ENCODE assay signal across 23 cellular contexts in the genomic region with DNA sequence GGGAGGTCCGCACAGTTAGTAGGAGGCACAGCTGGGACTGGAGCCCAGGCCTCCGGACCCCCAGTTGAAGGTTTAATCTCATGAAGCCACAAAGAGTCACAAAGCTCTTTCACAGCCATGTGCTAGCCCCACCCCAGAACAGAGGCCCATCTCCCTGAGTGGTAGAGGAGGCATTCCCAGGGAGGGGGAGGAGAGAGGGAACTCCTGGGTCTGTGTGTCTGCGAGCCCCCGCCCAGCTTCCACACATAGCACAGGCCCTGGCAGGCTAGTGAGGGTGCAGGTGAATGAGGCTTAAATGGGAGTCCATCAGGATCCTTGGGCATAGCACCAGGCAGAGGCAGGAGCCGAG.
DNase-seq lines count a peak whose midpoint lies in the region; ATAC-seq and TF ChIP-seq lines count a peak whose summit lies in the region.
"Had no signal": no experiment of that assay in that cellular context is flagged by ENCODE, and none has a peak within 500 bp of the region (broad histone marks: within the 10 kb centered on the region; RNA-seq: fewer than 3 reads in every experiment).

No MANE protein-coding gene starts in this region.

- H3K9ac ChIP-seq in neuronal stem cell (ENCODE audit: low read depth, low read length, poor library complexity) = no peak overlapping the region
- H3K9ac ChIP-seq: BLaER1 had no signal

- intact Hi-C loops in cardiac septum (cut with DNase I) = no loop called here
- intact Hi-C loops in left colon (cut with DNase I, micrococcal nuclease) = no loop called here

- no peaks in the 10 kb centered on the region for H3K79me1 ChIP-seq in neuronal stem cell (ENCODE audit: low read depth, low read length)

- no peak overlapping the region for H3K14ac ChIP-seq in neuronal stem cell (ENCODE audit: low read length)

- no peak overlapping the region for H2BK12ac ChIP-seq in neuronal stem cell (ENCODE audit: low read length)

- no peak overlapping the region for H2BK5ac ChIP-seq in neuronal stem cell (ENCODE audit: low read length)

- peaks cover 20% of the 10 kb centered on the region for H3K27me3 Mint-ChIP-seq in type B pancreatic cell

- no peaks in the 10 kb centered on the region for H3K9me3 Mint-ChIP-seq in type B pancreatic cell
- H3K9me3 Mint-ChIP-seq: activated CD4-positive, alpha-beta memory T cell treated with anti-CD3 and anti-CD28 coated beads, Interleukin-2, amount 10 ng/mL, durations not matched to agents 7 days and 5 days; activated naive CD8-positive, alpha-beta T cell treated with anti-CD3 and anti-CD28 coated beads, Interleukin-2, amount 50 U/mL, for 24 hours; T-helper 1 cell treated with Interleukin-12 subunit alpha and Interleukin-12 subunit beta and Interleukin-4 antibody, amounts not matched to agents 30 μg/mL and 1 μg/mL, for 36 hours had no signal

- no peak overlapping the region for H2BK120ac ChIP-seq in neuronal stem cell (ENCODE audit: low read depth, low read length)

- H3K36me3 ChIP-seq in right atrium auricular region = no peaks in the 10 kb centered on the region
- no peaks in the 10 kb centered on the region for H3K36me3 ChIP-seq in neuronal stem cell (replicated peaks in 1 of 2; ENCODE audit: control insufficient read depth in 2 of 2, insufficient read depth in 2 of 2, low read length in 2 of 2)
- H3K36me3 ChIP-seq: BLaER1, Peyer's patch, prostate gland had no signal

- DNase-seq in right atrium auricular region (ENCODE audit: low spot score) = no peak
- no peak for DNase-seq in cardiac septum (ENCODE audit: low spot score)
- DNase-seq in neuronal stem cell (ENCODE audit: low spot score) = no peak
- peak; percentile 45 for DNase-seq in type B pancreatic cell (ENCODE audit: extremely low spot score, unreplicated experiment)
- DNase-seq in retina = no peak
- no peak for DNase-seq in left colon
- DNase-seq: activated CD4-positive, alpha-beta memory T cell treated with anti-CD3 and anti-CD28 coated beads, Interleukin-2, amount 10 ng/mL, durations not matched to agents 7 days and 5 days; activated CD4-positive, alpha-beta T cell treated with anti-CD3 and anti-CD28 coated beads for 1 hour; activated naive CD8-positive, alpha-beta T cell treated with anti-CD3 and anti-CD28 coated beads, Interleukin-2, amount 50 U/mL, for 24 hours; cerebellar nuclear complex; NCI-H1092 treated with DMSO at 0.1 percent for 48 hours; NCI-H187; NCI-H526; Peyer's patch; stimulated activated CD4-positive, alpha-beta T cell treated with anti-CD3 and anti-CD28 coated beads, Interleukin-4, amount 100 ng/mL, for 1 hour; trophoblast cell had no signal

- no peaks in the 10 kb centered on the region for H3K36me3 Mint-ChIP-seq in type B pancreatic cell

- TF ChIP-seq CTCF in right atrium auricular region (IDR thresholded peaks at IDR 0.05) (no peak), VCaP (conservative IDR thresholded peaks at IDR 0.05) (no peak), type B pancreatic cell (conservative IDR thresholded peaks at IDR 0.05) (no peak)

- no peak overlapping the region for H4K91ac ChIP-seq in neuronal stem cell (ENCODE audit: low read depth, low read length, poor library complexity)

- H3K18ac ChIP-seq in neuronal stem cell (ENCODE audit: low read length) = peak overlapping the region; percentile 65

- H3K9me3 ChIP-seq in right atrium auricular region (no peaks in the 10 kb centered on the region), neuronal stem cell (replicated peaks in 1 of 2; ENCODE audit: control insufficient read depth in 2 of 2, insufficient read depth in 1 of 2, low read depth in 1 of 2, low read length in 2 of 2) (no peaks in the 10 kb centered on the region)
- H3K9me3 ChIP-seq: BLaER1, Peyer's patch, prostate gland had no signal

- H3K23ac ChIP-seq in neuronal stem cell (ENCODE audit: low read depth, low read length, poor library complexity) = peak overlapping the region; percentile 38

- no CpG with 5 or more reads among the region's 5 CpGs for WGBS in neuronal stem cell (ENCODE audit: extremely low coverage in 2 of 2, insufficient read length in 2 of 2, insufficient replicate concordance in 1 of 2), 2 donors

- no peaks in the 10 kb centered on the region for H3K27me3 ChIP-seq in right atrium auricular region
- H3K27me3 ChIP-seq in neuronal stem cell (ENCODE audit: control insufficient read depth in 3 of 3, insufficient read depth in 3 of 3, low read depth in 1 of 3, low read length in 3 of 3) = no peaks in the 10 kb centered on the region
- H3K27me3 ChIP-seq: BLaER1, Peyer's patch had no signal

- no peak overlapping the region for H2BK15ac ChIP-seq in neuronal stem cell (ENCODE audit: low read length)

- ATAC-seq in HG02623 (IDR thresholded peaks at IDR 0.05; ENCODE audit: unreplicated experiment) (no peak), left colon (no peak)
- ATAC-seq: activated naive CD8-positive, alpha-beta T cell treated with anti-CD3 and anti-CD28 coated beads, Interleukin-2, amount 50 U/mL, for 24 hours had no signal

- no peak overlapping the region for H3K4ac ChIP-seq in neuronal stem cell (ENCODE audit: low read length)

- H3K27ac ChIP-seq in right atrium auricular region (peak overlapping the region; percentile 80 to 84), VCaP (peak overlapping the region; percentile 35), neuronal stem cell (replicated peaks; ENCODE audit: low read length) (no peak overlapping the region)
- H3K27ac ChIP-seq: BLaER1, dorsolateral prefrontal cortex, Peyer's patch, prostate gland, SK-N-MC had no signal

- no peak overlapping the region for H2AFZ ChIP-seq in neuronal stem cell (ENCODE audit: low read length)

- H3K4me3 ChIP-seq in right atrium auricular region = no peak overlapping the region
- H3K4me3 ChIP-seq in neuronal stem cell (ENCODE audit: low read length in 2 of 2) = no peak overlapping the region
- H3K4me3 ChIP-seq: BLaER1, dorsolateral prefrontal cortex, Peyer's patch, prostate gland, SK-N-MC had no signal

- no peak overlapping the region for H3K27ac Mint-ChIP-seq in type B pancreatic cell
- H3K27ac Mint-ChIP-seq: activated CD4-positive, alpha-beta memory T cell treated with anti-CD3 and anti-CD28 coated beads, Interleukin-2, amount 10 ng/mL, durations not matched to agents 7 days and 5 days; activated naive CD8-positive, alpha-beta T cell treated with anti-CD3 and anti-CD28 coated beads, Interleukin-2, amount 50 U/mL, for 24 hours; T-helper 1 cell treated with Interleukin-12 subunit alpha and Interleukin-12 subunit beta and Interleukin-4 antibody, amounts not matched to agents 30 μg/mL and 1 μg/mL, for 36 hours had no signal

- peaks cover 0 to 45% of the 10 kb centered on the region in 2 donors for H3K4me1 ChIP-seq in right atrium auricular region
- H3K4me1 ChIP-seq in neuronal stem cell (ENCODE audit: control insufficient read depth in 2 of 2, insufficient read depth in 1 of 2, low read depth in 1 of 2, low read length in 2 of 2) = peaks cover 0 to 5% of the 10 kb centered on the region in 2 donors
- H3K4me1 ChIP-seq: BLaER1, Peyer's patch, prostate gland had no signal

- H2AK5ac ChIP-seq in neuronal stem cell (ENCODE audit: low read depth, low read length) = peak overlapping the region; percentile 14

- H3K4me3 Mint-ChIP-seq in type B pancreatic cell = no peak overlapping the region
- H3K4me3 Mint-ChIP-seq: activated CD4-positive, alpha-beta memory T cell treated with anti-CD3 and anti-CD28 coated beads, Interleukin-2, amount 10 ng/mL, durations not matched to agents 7 days and 5 days; activated naive CD8-positive, alpha-beta T cell treated with anti-CD3 and anti-CD28 coated beads, Interleukin-2, amount 50 U/mL, for 24 hours; T-helper 1 cell treated with Interleukin-12 subunit alpha and Interleukin-12 subunit beta and Interleukin-4 antibody, amounts not matched to agents 30 μg/mL and 1 μg/mL, for 36 hours had no signal

- peaks cover 21% of the 10 kb centered on the region for H3K4me1 Mint-ChIP-seq in type B pancreatic cell (ENCODE audit: unreplicated experiment)
- H3K4me1 Mint-ChIP-seq: activated CD4-positive, alpha-beta memory T cell treated with anti-CD3 and anti-CD28 coated beads, Interleukin-2, amount 10 ng/mL, durations not matched to agents 7 days and 5 days; activated naive CD8-positive, alpha-beta T cell treated with anti-CD3 and anti-CD28 coated beads, Interleukin-2, amount 50 U/mL, for 24 hours had no signal

- H4K8ac ChIP-seq in neuronal stem cell (ENCODE audit: low read depth, low read length) = no peak overlapping the region

- H3K4me2 ChIP-seq in neuronal stem cell (ENCODE audit: insufficient read depth, low read length, poor library complexity, severe bottlenecking) = no peak overlapping the region
- H3K4me2 ChIP-seq: BLaER1 had no signal
